Comparison of ENCODE assay signal across 8 cellular contexts in genomic region chr12:86914716-86915115, GRCh38.
DNase-seq lines count a peak whose midpoint lies in the region; ATAC-seq and TF ChIP-seq lines count a peak whose summit lies in the region.

No MANE protein-coding gene starts in this region.

- H3K9ac ChIP-seq in PC-3 (ENCODE audit: low read length) = no peak overlapping the region

- H3K4me1 Mint-ChIP-seq in MCF 10A (ENCODE audit: insufficient read depth, unreplicated experiment) = peaks cover 6% of the 10 kb centered on the region
- no peaks in the 10 kb centered on the region for H3K4me1 Mint-ChIP-seq in activated CD4-positive, alpha-beta T cell treated with anti-CD3 and anti-CD28 coated beads, Interleukin-2, amount 10 ng/mL, durations not matched to agents 24 days and 14 days
- no peaks in the 10 kb centered on the region for H3K4me1 Mint-ChIP-seq in CD8-positive, alpha-beta T cell (ENCODE audit: low read depth)

- TF ChIP-seq POLR2A in breast epithelium (IDR thresholded peaks at IDR 0.05) = no peak

- TF ChIP-seq CTCF in MCF 10A (IDR thresholded peaks at IDR 0.05; ENCODE audit: unreplicated experiment) = peak; percentile 55
- TF ChIP-seq CTCF in breast epithelium (IDR thresholded peaks at IDR 0.05) = no peak
- peak; percentile 76 for TF ChIP-seq CTCF in PC-3 (conservative IDR thresholded peaks at IDR 0.05; ENCODE audit: low read depth, low read length)
- peak; percentile 37 to 46 for TF ChIP-seq CTCF in tibial artery (IDR thresholded peaks at IDR 0.05)
- no peak for TF ChIP-seq CTCF in CD8-positive, alpha-beta T cell (IDR thresholded peaks at IDR 0.05)

- H3K4me3 ChIP-seq in breast epithelium = no peak overlapping the region
- no peak overlapping the region for H3K4me3 ChIP-seq in PC-3 (ENCODE audit: low read length)
- H3K4me3 ChIP-seq in tibial artery = no peak overlapping the region
- H3K4me3 ChIP-seq in CD8-positive, alpha-beta T cell (ENCODE audit: low read depth, low read length) = no peak overlapping the region

- no peaks in the 10 kb centered on the region for H3F3A ChIP-seq in PC-3 (ENCODE audit: low read length, unreplicated experiment)

- intact Hi-C loops in MCF 10A (cut with micrococcal nuclease) (loop anchor here (1.0 to 10.0 kb wide), 7 partner anchors 187 to 1038 kb away; no protein-coding TSS in a partner anchor), breast epithelium (cut with DNase I; ENCODE audit: low total_unique reads) (no loop called here), PC-3 (cut with micrococcal nuclease) (loop anchor here (1.0 to 5.0 kb wide), 3 partner anchors 182 to 959 kb away; no protein-coding TSS in a partner anchor), tibial artery (cut with DNase I; ENCODE audit: low total_unique reads) (no loop called here)
- intact Hi-C loops in activated CD4-positive, alpha-beta T cell treated with anti-CD3 and anti-CD28 coated beads, Interleukin-2, amount 10 ng/mL, durations not matched to agents 24 days and 14 days (cut with micrococcal nuclease) = loop anchor here (2.0 kb wide), 1 partner anchor 60 kb away; no protein-coding TSS in a partner anchor
- intact Hi-C loops in CD8-positive, alpha-beta T cell (cut with DNase I, micrococcal nuclease) = no loop called here

- no peaks in the 10 kb centered on the region for H3K79me2 ChIP-seq in PC-3 (ENCODE audit: low read length)

- POLR2A ChIA-PET in MCF 10A (lab: Yijun Ruan, JAX) (interaction anchor here (1.1 kb wide), 1 partner anchor 934 kb away, joined by 3 read pairs; no protein-coding TSS in a partner anchor), PC-3 (lab: Charles Lee; ENCODE audit: unreplicated experiment) (no interaction called here)
- POLR2A ChIA-PET in CD8-positive, alpha-beta T cell (lab: Charles Lee) = no interaction called here

- no peak overlapping the region for H3K4me3 Mint-ChIP-seq in MCF 10A (ENCODE audit: unreplicated experiment)
- no peak overlapping the region for H3K4me3 Mint-ChIP-seq in activated CD4-positive, alpha-beta T cell treated with anti-CD3 and anti-CD28 coated beads, Interleukin-2, amount 10 ng/mL, durations not matched to agents 24 days and 14 days
- H3K4me3 Mint-ChIP-seq in CD8-positive, alpha-beta T cell = no peak overlapping the region

- H3K27ac ChIP-seq in breast epithelium (no peak overlapping the region), PC-3 (ENCODE audit: low read length) (no peak overlapping the region), tibial artery (no peak overlapping the region)
- H3K27ac ChIP-seq in CD8-positive, alpha-beta T cell (ENCODE audit: low read depth, low read length) = no peak overlapping the region

- H3K9me3 ChIP-seq in breast epithelium (no peaks in the 10 kb centered on the region), PC-3 (ENCODE audit: low read length) (no peaks in the 10 kb centered on the region), tibial artery (no peaks in the 10 kb centered on the region)
- no peaks in the 10 kb centered on the region for H3K9me3 ChIP-seq in CD8-positive, alpha-beta T cell (ENCODE audit: low read length)

- no peaks in the 10 kb centered on the region for H3K9me2 ChIP-seq in PC-3 (replicated peaks; ENCODE audit: low read length)

- DNase-seq in MCF 10A (ENCODE audit: unreplicated experiment) = peak; percentile 70
- DNase-seq in breast epithelium (ENCODE audit: low spot score in 2 of 2) = no peak
- peak; percentile 61 for DNase-seq in PC-3
- peak; percentile 80 for DNase-seq in fibroblast of peridontal ligament (ENCODE audit: extremely low read depth)
- peak in 1 of 2 donors; percentile 29 for DNase-seq in tibial artery
- no peak for DNase-seq in activated CD4-positive, alpha-beta T cell treated with anti-CD3 and anti-CD28 coated beads, Interleukin-2, amount 10 ng/mL, durations not matched to agents 24 days and 14 days
- DNase-seq in activated naive CD4-positive, alpha-beta T cell treated with anti-CD3 and anti-CD28 coated beads, Interleukin-2, amount 50 U/mL, for 16 hours = no peak
- DNase-seq in CD8-positive, alpha-beta T cell = no peak

- H3K36me3 ChIP-seq in breast epithelium = no peaks in the 10 kb centered on the region
- no peaks in the 10 kb centered on the region for H3K36me3 ChIP-seq in PC-3 (ENCODE audit: low read depth, low read length)
- no peaks in the 10 kb centered on the region for H3K36me3 ChIP-seq in tibial artery
- no peaks in the 10 kb centered on the region for H3K36me3 ChIP-seq in CD8-positive, alpha-beta T cell (ENCODE audit: insufficient read depth, low read length)

- BruUV-seq in MCF 10A (replicated peaks; lab: Mats Ljungman, UMichigan) (no TSS peak), PC-3 (replicated peaks; lab: Mats Ljungman, UMichigan) (no TSS peak)

- no peaks in the 10 kb centered on the region for H3K9me3 Mint-ChIP-seq in MCF 10A (ENCODE audit: unreplicated experiment)
- no peaks in the 10 kb centered on the region for H3K9me3 Mint-ChIP-seq in activated CD4-positive, alpha-beta T cell treated with anti-CD3 and anti-CD28 coated beads, Interleukin-2, amount 10 ng/mL, durations not matched to agents 24 days and 14 days
- H3K9me3 Mint-ChIP-seq in CD8-positive, alpha-beta T cell = peaks cover 10% of the 10 kb centered on the region

- H3K27ac Mint-ChIP-seq in MCF 10A (ENCODE audit: low read depth, unreplicated experiment) = peak overlapping the region; percentile 25
- H3K27ac Mint-ChIP-seq in activated CD4-positive, alpha-beta T cell treated with anti-CD3 and anti-CD28 coated beads, Interleukin-2, amount 10 ng/mL, durations not matched to agents 24 days and 14 days = no peak overlapping the region
- H3K27ac Mint-ChIP-seq in CD8-positive, alpha-beta T cell = no peak overlapping the region

- CTCF ChIA-PET in MCF 10A (lab: Yijun Ruan, JAX) = interaction anchor here (0.6 to 4.1 kb wide), 34 partner anchors 10 to 1254 kb away, joined by 3 to 31 read pairs (median 3); no protein-coding TSS in a partner anchor
- CTCF ChIA-PET in PC-3 (lab: Charles Lee) = interaction anchor here (0.5 to 0.6 kb wide), 5 partner anchors 120 to 960 kb away, joined by 3 read pairs; no protein-coding TSS in a partner anchor
- CTCF ChIA-PET in CD8-positive, alpha-beta T cell (lab: Charles Lee) = no interaction called here

- H3K4me2 ChIP-seq in PC-3 (ENCODE audit: low read length) = no peak overlapping the region

- H2AFZ ChIP-seq in PC-3 (ENCODE audit: low read length) = no peak overlapping the region

- H3K4me1 ChIP-seq in breast epithelium = no peaks in the 10 kb centered on the region
- no peaks in the 10 kb centered on the region for H3K4me1 ChIP-seq in PC-3 (ENCODE audit: insufficient read depth, low read length)
- no peaks in the 10 kb centered on the region for H3K4me1 ChIP-seq in tibial artery
- H3K4me1 ChIP-seq in CD8-positive, alpha-beta T cell (ENCODE audit: insufficient read depth, low read length) = no peaks in the 10 kb centered on the region

- H3K36me3 Mint-ChIP-seq in MCF 10A (ENCODE audit: insufficient read depth, unreplicated experiment) = no peaks in the 10 kb centered on the region
- H3K36me3 Mint-ChIP-seq in activated CD4-positive, alpha-beta T cell treated with anti-CD3 and anti-CD28 coated beads, Interleukin-2, amount 10 ng/mL, durations not matched to agents 24 days and 14 days (ENCODE audit: low read depth) = no peaks in the 10 kb centered on the region
- H3K36me3 Mint-ChIP-seq in CD8-positive, alpha-beta T cell = no peaks in the 10 kb centered on the region

- ATAC-seq in PC-3 = peak; percentile 77
- ATAC-seq in CD8-positive, alpha-beta T cell = no peak

- H3K27me3 ChIP-seq in breast epithelium (no peaks in the 10 kb centered on the region), PC-3 (ENCODE audit: low read length) (no peaks in the 10 kb centered on the region), tibial artery (no peaks in the 10 kb centered on the region)
- H3K27me3 ChIP-seq in CD8-positive, alpha-beta T cell (ENCODE audit: insufficient read depth, low read length) = no peaks in the 10 kb centered on the region

- no peaks in the 10 kb centered on the region for H4K20me1 ChIP-seq in PC-3 (ENCODE audit: low read length)

- H3K27me3 Mint-ChIP-seq in MCF 10A (ENCODE audit: insufficient read depth, unreplicated experiment) = no peaks in the 10 kb centered on the region
- H3K27me3 Mint-ChIP-seq in activated CD4-positive, alpha-beta T cell treated with anti-CD3 and anti-CD28 coated beads, Interleukin-2, amount 10 ng/mL, durations not matched to agents 24 days and 14 days = no peaks in the 10 kb centered on the region
- no peaks in the 10 kb centered on the region for H3K27me3 Mint-ChIP-seq in CD8-positive, alpha-beta T cell (ENCODE audit: low read depth)

Comparison
In these comparisons a context has a peak if more than half of its experiments do, and no peak if none do; other contexts are left out.
1. DNase-seq: peak in MCF 10A (single experiment), PC-3 (single experiment) and fibroblast of peridontal ligament (single experiment); none in breast epithelium (0 of 2), activated CD4-positive, alpha-beta T cell treated with anti-CD3 and anti-CD28 coated beads, Interleukin-2, amount 10 ng/mL, durations not matched to agents 24 days and 14 days (single experiment), activated naive CD4-positive, alpha-beta T cell treated with anti-CD3 and anti-CD28 coated beads, Interleukin-2, amount 50 U/mL, for 16 hours (single experiment) and CD8-positive, alpha-beta T cell (0 of 7).
2. CTCF ChIP-seq: peak in MCF 10A (single experiment), PC-3 (single experiment) and tibial artery (2 of 2); none in breast epithelium (0 of 3) and CD8-positive, alpha-beta T cell (single experiment).
3. intact Hi-C loops: an anchor here in MCF 10A (1.0 to 10.0 kb wide), PC-3 (1.0 to 5.0 kb wide) and activated CD4-positive, alpha-beta T cell treated with anti-CD3 and anti-CD28 coated beads, Interleukin-2, amount 10 ng/mL, durations not matched to agents 24 days and 14 days (2.0 kb wide); none called in breast epithelium, tibial artery and CD8-positive, alpha-beta T cell.